In the genomic region with DNA sequence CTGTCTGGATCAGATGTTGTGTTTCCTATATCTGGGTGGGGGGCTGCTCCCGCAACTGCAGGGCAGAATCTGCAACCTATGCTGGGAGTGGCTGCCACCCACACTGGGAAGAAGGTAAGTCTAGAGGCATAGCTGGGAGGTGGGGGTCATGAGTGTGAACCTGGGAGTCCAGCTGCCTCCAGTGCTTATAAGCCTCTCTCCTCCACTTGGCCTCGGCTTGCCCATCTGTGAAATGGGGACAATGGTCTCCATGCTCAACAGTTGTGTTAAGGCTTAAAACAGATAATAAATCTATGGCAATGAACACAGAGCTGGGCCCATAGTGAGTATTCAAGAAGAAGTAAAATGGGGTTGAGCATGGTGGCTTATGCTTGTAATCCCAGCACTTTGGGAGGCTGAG, we compare ENCODE assay signal across 18 cellular contexts.
DNase-seq lines count a peak whose midpoint lies in the region; ATAC-seq, FAIRE-seq and TF ChIP-seq lines count a peak whose summit lies in the region.
"Had no signal": no experiment of that assay in that cellular context is flagged by ENCODE, and none has a peak within 500 bp of the region (broad histone marks: within the 10 kb centered on the region; RNA-seq: fewer than 3 reads in every experiment).

No MANE protein-coding gene starts in this region.

- H2AFZ ChIP-seq in HepG2 (ENCODE audit: low read length): no peak overlapping the region
- no peak overlapping the region for H2AFZ ChIP-seq in K562 (ENCODE audit: low read depth, low read length)
- H2AFZ ChIP-seq: GM23248 had no signal

- TF ChIP-seq RAD21 in HepG2 (CRISPR knock-in tag; IDR thresholded peaks at IDR 0.05): no peak
- no peak for TF ChIP-seq RAD21 in K562 (CRISPR knock-in tag; conservative IDR thresholded peaks at IDR 0.05 in 1 of 2, IDR thresholded peaks at IDR 0.05 in 1 of 2)

- peaks cover 8 to 34% of the 10 kb centered on the region in 2 experiments; a peak in 4 of 5 replicates for H3K36me3 ChIP-seq in HepG2 (replicated peaks in 1 of 2; ENCODE audit: control insufficient read depth in 1 of 2, insufficient read depth in 2 of 2, low read length in 2 of 2)
- H3K36me3 ChIP-seq in right lobe of liver: no peaks in the 10 kb centered on the region
- peaks cover 23% of the 10 kb centered on the region; the same call in 2 of the 3 replicates for H3K36me3 ChIP-seq in K562 (ENCODE audit: control insufficient read depth, insufficient read depth, low read length)
- H3K36me3 ChIP-seq in mesodermal cell (ENCODE audit: control insufficient read depth, insufficient read depth, low read length): peaks cover 25% of the 10 kb centered on the region
- no peaks in the 10 kb centered on the region for H3K36me3 ChIP-seq in vagina
- no peaks in the 10 kb centered on the region for H3K36me3 ChIP-seq in adrenal gland (replicated peaks in 1 of 2)
- H3K36me3 ChIP-seq: HAP-1 had no signal

- ATAC-seq in HepG2: no peak
- ATAC-seq in right lobe of liver: no peak
- ATAC-seq in K562: no peak
- ATAC-seq in GM21515 (IDR thresholded peaks at IDR 0.05; ENCODE audit: unreplicated experiment): no peak
- ATAC-seq: CD8-positive, alpha-beta T cell had no signal

- H3K4me3 ChIP-seq in HepG2 (replicated peaks in 1 of 3; ENCODE audit: insufficient read depth in 1 of 3, low read depth in 2 of 3, low read length in 3 of 3) (no peak overlapping the region), right lobe of liver (no peak overlapping the region), K562 (no peak overlapping the region), mesodermal cell (ENCODE audit: extremely low read depth, insufficient read depth, low read length, poor library complexity, severe bottlenecking) (no peak overlapping the region), vagina (no peak overlapping the region), adrenal gland (no peak overlapping the region)
- H3K4me3 ChIP-seq: A549, BLaER1, GM23248, HAP-1 had no signal

- 96% methylated on average over 2 of the region's 2 CpGs for WGBS in HepG2 (ENCODE audit: low lambda C conversion rate)
- WGBS in right lobe of liver (ENCODE audit: insufficient coverage, low coverage, low lambda C conversion rate, missing lambda C conversion rate): 88% methylated on average over 2 of the region's 2 CpGs
- 79% methylated on average over 2 of the region's 2 CpGs for WGBS in K562 (ENCODE audit: insufficient coverage, low coverage, missing lambda C conversion rate)
- no CpG with 5 or more reads among the region's 2 CpGs for WGBS in mesodermal cell (ENCODE audit: insufficient coverage in 2 of 2), 2 experiments
- 97 to 100% (median 99%) methylated on average over 2 of the region's 2 CpGs for WGBS in adrenal gland, 4 donors

- H3K27me3 ChIP-seq in HepG2 (ENCODE audit: control insufficient read depth in 1 of 2, insufficient read depth in 2 of 2, low read length in 2 of 2): no peaks in the 10 kb centered on the region
- no peaks in the 10 kb centered on the region for H3K27me3 ChIP-seq in right lobe of liver
- no peaks in the 10 kb centered on the region for H3K27me3 ChIP-seq in K562 (ENCODE audit: control insufficient read depth in 2 of 2, insufficient read depth in 2 of 2, low read length in 2 of 2)
- no peaks in the 10 kb centered on the region for H3K27me3 ChIP-seq in vagina
- no peaks in the 10 kb centered on the region for H3K27me3 ChIP-seq in adrenal gland
- H3K27me3 ChIP-seq: BLaER1 had no signal

- TF ChIP-seq CTCF in HepG2 (CRISPR knock-in tag; IDR thresholded peaks at IDR 0.05): no peak
- TF ChIP-seq CTCF in right lobe of liver (IDR thresholded peaks at IDR 0.05): no peak
- TF ChIP-seq CTCF in K562 (IDR thresholded peaks at IDR 0.05 in 2 of 3, conservative IDR thresholded peaks at IDR 0.05 in 1 of 3; ENCODE audit: insufficient read depth in 2 of 3, low read depth in 1 of 3, low read length in 3 of 3): no peak
- no peak for TF ChIP-seq CTCF in vagina (IDR thresholded peaks at IDR 0.05)
- TF ChIP-seq CTCF in adrenal gland (IDR thresholded peaks at IDR 0.05): no peak

- TF ChIP-seq POLR2A in HepG2 (IDR thresholded peaks at IDR 0.05; ENCODE audit: insufficient read depth in 1 of 2, low read depth in 2 of 2, low read length in 2 of 2) (no peak), right lobe of liver (IDR thresholded peaks at IDR 0.05) (no peak), K562 (conservative IDR thresholded peaks at IDR 0.05) (no peak), vagina (IDR thresholded peaks at IDR 0.05) (no peak), adrenal gland (IDR thresholded peaks at IDR 0.05) (no peak)

- no TSS peak for BruUV-seq in HepG2 (replicated peaks; lab: Mats Ljungman, UMichigan)
- BruUV-seq in K562 (replicated peaks; lab: Mats Ljungman, UMichigan): no TSS peak

- POLR2A ChIA-PET in HepG2 (lab: Yijun Ruan, JAX) (no interaction called here), K562 (lab: Yijun Ruan, JAX) (interaction anchor here (2.0 kb wide), 1 partner anchor 12 kb away, joined by 6 read pairs; no protein-coding TSS in a partner anchor)

- H3K4me1 ChIP-seq in HepG2 (ENCODE audit: insufficient read depth, low read length): no peaks in the 10 kb centered on the region
- H3K4me1 ChIP-seq in right lobe of liver: no peaks in the 10 kb centered on the region
- peaks cover 0 to 3% of the 10 kb centered on the region in 2 experiments; a peak in 2 of 5 replicates for H3K4me1 ChIP-seq in K562 (replicated peaks in 1 of 2; ENCODE audit: control insufficient read depth in 2 of 2, insufficient read depth in 2 of 2, low read length in 2 of 2)
- no peaks in the 10 kb centered on the region for H3K4me1 ChIP-seq in mesodermal cell (ENCODE audit: control insufficient read depth, insufficient read depth, low read length, poor library complexity, severe bottlenecking)
- H3K4me1 ChIP-seq in vagina: peaks cover 14% of the 10 kb centered on the region
- H3K4me1 ChIP-seq in adrenal gland (replicated peaks in 1 of 2): no peaks in the 10 kb centered on the region
- H3K4me1 ChIP-seq: A549, HAP-1 had no signal

- no peak for FAIRE-seq in HepG2 (lab: Jason Lieb, UNC)
- FAIRE-seq in K562 (lab: Jason Lieb, UNC): no peak
- FAIRE-seq: A549, G401.6, GM12891, GM19239 had no signal

- no peaks in the 10 kb centered on the region for H3K9me3 ChIP-seq in HepG2 (ENCODE audit: low read length)
- H3K9me3 ChIP-seq in right lobe of liver: no peaks in the 10 kb centered on the region
- H3K9me3 ChIP-seq in K562 (replicated peaks; ENCODE audit: control insufficient read depth, insufficient read depth, low read depth, low read length): no peaks in the 10 kb centered on the region
- no peaks in the 10 kb centered on the region for H3K9me3 ChIP-seq in mesodermal cell (ENCODE audit: control insufficient read depth, low read length)
- no peaks in the 10 kb centered on the region for H3K9me3 ChIP-seq in vagina
- H3K9me3 ChIP-seq in adrenal gland (replicated peaks in 1 of 3): no peaks in the 10 kb centered on the region
- H3K9me3 ChIP-seq: A549, HAP-1 had no signal

- DNase-seq in HepG2 (ENCODE audit: low spot score): no peak
- DNase-seq in right lobe of liver: no peak
- DNase-seq in K562 (ENCODE audit: extremely low read depth in 1 of 4, low spot score in 3 of 4): peak in 1 of 4 experiments; percentile 24
- DNase-seq in vagina (ENCODE audit: extremely low spot score in 2 of 2): no peak
- DNase-seq in adrenal gland: no peak
- no peak for DNase-seq in stimulated activated naive CD4-positive, alpha-beta T cell (lab: John Stamatoyannopoulos, UW)
- DNase-seq: CD8-positive, alpha-beta T cell; DMS 273 treated with DMSO at 0.1 percent for 48 hours; GM23248 had no signal

- H3K27ac ChIP-seq in HepG2 (ENCODE audit: extremely low read length, insufficient read depth, low read length): no peak overlapping the region
- no peak overlapping the region for H3K27ac ChIP-seq in right lobe of liver
- H3K27ac ChIP-seq in K562 (ENCODE audit: extremely low read depth, low read depth, low read length): no peak overlapping the region
- peak overlapping the region; percentile 70 for H3K27ac ChIP-seq in mesodermal cell (ENCODE audit: low read depth, low read length, severe bottlenecking)
- H3K27ac ChIP-seq in vagina: peak overlapping the region; percentile 65
- no peak overlapping the region for H3K27ac ChIP-seq in adrenal gland
- H3K27ac ChIP-seq: 22Rv1, A549, BLaER1, GM23248 had no signal

- intact Hi-C loops in HepG2 (cut with micrococcal nuclease; ENCODE audit: unreplicated experiment) (no loop called here), right lobe of liver (cut with DNase I) (no loop called here), K562 (cut with micrococcal nuclease) (no loop called here), vagina (cut with DNase I) (no loop called here), adrenal gland (cut with DNase I) (no loop called here)

- no peaks in the 10 kb centered on the region for H3K9me1 ChIP-seq in K562 (ENCODE audit: control insufficient read depth, insufficient read depth, low read length)

- no peak overlapping the region for H3K9ac ChIP-seq in HepG2 (ENCODE audit: insufficient read depth, low read depth, low read length)
- H3K9ac ChIP-seq in K562 (ENCODE audit: insufficient read depth in 1 of 2, low read depth in 2 of 2, low read length in 2 of 2): no peak overlapping the region
- H3K9ac ChIP-seq: BLaER1, GM23248 had no signal

- in situ Hi-C loops in HepG2 (cut with HindIII; ENCODE audit: extremely low pct_ligation_motif_present, low pct_unique_long_range_greater_than_20kb) (no loop called here), K562 (cut with MboI) (no loop called here)

- no peak overlapping the region for H3K4me2 ChIP-seq in HepG2 (ENCODE audit: low read depth, low read length)
- no peak overlapping the region for H3K4me2 ChIP-seq in K562 (ENCODE audit: insufficient read depth, low read length)
- H3K4me2 ChIP-seq: A549, BLaER1 had no signal

- no peak for TF ChIP-seq EP300 in HepG2 (IDR thresholded peaks at IDR 0.05; ENCODE audit: low read depth in 2 of 2, low read length in 2 of 2)
- TF ChIP-seq EP300 in HepG2 (CRISPR knock-in tag; IDR thresholded peaks at IDR 0.05; ENCODE audit: borderline replicate concordance): no peak
- no peak for TF ChIP-seq EP300 in K562 (IDR thresholded peaks at IDR 0.05; ENCODE audit: low read length)

- H3K79me2 ChIP-seq in HepG2 (ENCODE audit: insufficient read depth, low read length): no peaks in the 10 kb centered on the region
- H3K79me2 ChIP-seq in K562 (ENCODE audit: control insufficient read depth, insufficient read depth, low read length): no peaks in the 10 kb centered on the region

- CTCF ChIA-PET in HepG2 (lab: Yijun Ruan, JAX; ENCODE audit: low intra/inter-chr PET ratio, low total read pairs) (no interaction called here), K562 (lab: Yijun Ruan, JAX; ENCODE audit: low intra/inter-chr PET ratio) (no interaction called here)

- H4K20me1 ChIP-seq in HepG2 (ENCODE audit: insufficient read depth, low read length) (no peaks in the 10 kb centered on the region), K562 (replicated peaks; ENCODE audit: control insufficient read depth, insufficient read depth, low read length) (0 out of 2 replicates have a peak, but pooled peaks cover 3% of the 10 kb centered on the region)
- H4K20me1 ChIP-seq: BLaER1 had no signal

TF ChIP-seq in HepG2, 621 proteins besides CTCF, POLR2A, EP300 and RAD21 (continues in another document):
- no peak for TF ChIP-seq EZH2 (conservative IDR thresholded peaks at IDR 0.05; ENCODE audit: low read depth, low read length)
- TF ChIP-seq SRY (CRISPR knock-in tag; IDR thresholded peaks at IDR 0.05): no peak

TF ChIP-seq in K562, 482 proteins besides CTCF, POLR2A, EP300 and RAD21 (continues in another document):
- 0 out of 4 replicates have a peak, but pooled peaks of 1 of the 2 experiments have one; percentile 7 for TF ChIP-seq RCOR1 (IDR thresholded peaks at IDR 0.05; ENCODE audit: borderline replicate concordance in 1 of 2, low read depth in 2 of 2, low read length in 2 of 2)

Comparison
In these comparisons a context has a peak if more than half of its experiments do, and no peak if none do; other contexts are left out.
1. H3K27ac ChIP-seq: peak in mesodermal cell (single experiment) and vagina (single experiment); none in HepG2 (single experiment), right lobe of liver (0 of 3), K562 (single experiment) and adrenal gland (0 of 5).
2. Of the 241 proteins assayed by ChIP-seq in both HepG2 and K562: peak only in HepG2: none; only in K562: ADNP and KDM1A; in both: none; in neither: 239.